Comparison of ENCODE assay signal across 1 cellular context in genomic region chr17:16653367-16654041, GRCh38.
TF ChIP-seq lines count a peak whose summit lies in the region.

ZNF624 (minus strand) TSS chr17:16653850.

TF ChIP-seq in HepG2, 621 proteins besides CTCF, POLR2A, EP300 and RAD21 (continued from another document and continues in another):
- TF ChIP-seq THAP9 (CRISPR knock-in tag; IDR thresholded peaks at IDR 0.05; ENCODE audit: borderline replicate concordance) = peak; percentile 90
- TF ChIP-seq GFI1 (CRISPR knock-in tag; IDR thresholded peaks at IDR 0.05; ENCODE audit: borderline replicate concordance) = no peak
- no peak for TF ChIP-seq FOXK2 (IDR thresholded peaks at IDR 0.05)
- TF ChIP-seq NFYB (CRISPR knock-in tag; IDR thresholded peaks at IDR 0.05) = peak; percentile 55
- peak; percentile 53; the same call in 1 of the 2 replicates for TF ChIP-seq PPARG (CRISPR knock-in tag; conservative IDR thresholded peaks at IDR 0.05)
- TF ChIP-seq ZNF512B (CRISPR knock-in tag; IDR thresholded peaks at IDR 0.05; ENCODE audit: borderline replicate concordance) = peak; percentile 75; the same call in 1 of the 2 replicates
- TF ChIP-seq HNF4A (CRISPR knock-in tag; IDR thresholded peaks at IDR 0.05) = peak; percentile 49; the same call in 1 of the 2 replicates
- TF ChIP-seq ZNF180 (CRISPR knock-in tag; IDR thresholded peaks at IDR 0.05; ENCODE audit: borderline replicate concordance, low read depth) = peak; percentile 70; the same call in 1 of the 2 replicates
- no peak for TF ChIP-seq ZNF530 (CRISPR knock-in tag; IDR thresholded peaks at IDR 0.05; ENCODE audit: low read depth)
- TF ChIP-seq YEATS2 (CRISPR knock-in tag; IDR thresholded peaks at IDR 0.05; ENCODE audit: borderline replicate concordance) = peak; percentile 80; the same call in 1 of the 2 replicates
- TF ChIP-seq AGO2 (optimal IDR thresholded peaks at IDR 0.05; ENCODE audit: low read depth, low read length) = peak; percentile 70
- TF ChIP-seq ZFP36L1 (CRISPR knock-in tag; IDR thresholded peaks at IDR 0.05) = no peak
- TF ChIP-seq ZNF740 (CRISPR knock-in tag; IDR thresholded peaks at IDR 0.05) = 0 out of 2 replicates have a peak, but pooled peaks have one; percentile 50
- no peak; the same call in 1 of the 2 replicates for TF ChIP-seq CENPBD1 (CRISPR knock-in tag; IDR thresholded peaks at IDR 0.05; ENCODE audit: borderline replicate concordance, low read depth)
- no peak for TF ChIP-seq JUN (CRISPR knock-in tag; IDR thresholded peaks at IDR 0.05)
- TF ChIP-seq NAIF1 (CRISPR knock-in tag; IDR thresholded peaks at IDR 0.05; ENCODE audit: borderline replicate concordance) = no peak
- TF ChIP-seq XBP1 (CRISPR knock-in tag; IDR thresholded peaks at IDR 0.05) = 0 out of 2 replicates have a peak, but pooled peaks have one; percentile 67
- peak; percentile 78; the same call in 1 of the 2 replicates for TF ChIP-seq ZNF788 (CRISPR knock-in tag; IDR thresholded peaks at IDR 0.05; ENCODE audit: borderline replicate concordance)
- no peak for TF ChIP-seq NFE2 (CRISPR knock-in tag; IDR thresholded peaks at IDR 0.05)
- peak; percentile 87; the same call in 1 of the 2 replicates for TF ChIP-seq ZMYM4 (CRISPR knock-in tag; IDR thresholded peaks at IDR 0.05)
- TF ChIP-seq JARID2 (CRISPR knock-in tag; IDR thresholded peaks at IDR 0.05; ENCODE audit: insufficient replicate concordance) = peak; percentile 76
- TF ChIP-seq TAF15 (IDR thresholded peaks at IDR 0.05; ENCODE audit: low read depth, low read length, poor library complexity, severe bottlenecking) = peak; percentile 95
- TF ChIP-seq ZNF256 (CRISPR knock-in tag; conservative IDR thresholded peaks at IDR 0.05) = peak; percentile 88; the same call in 1 of the 2 replicates
- peak; percentile 80 for TF ChIP-seq ZNF652 (CRISPR knock-in tag; IDR thresholded peaks at IDR 0.05; ENCODE audit: borderline replicate concordance, low read depth)
- TF ChIP-seq TEF (CRISPR knock-in tag; IDR thresholded peaks at IDR 0.05) = peak; percentile 71; the same call in 1 of the 2 replicates
- 0 out of 2 replicates have a peak, but pooled peaks have one; percentile 17 for TF ChIP-seq BHLHE40 (IDR thresholded peaks at IDR 0.05; ENCODE audit: low read length)
- TF ChIP-seq ZSCAN9 (CRISPR knock-in tag; IDR thresholded peaks at IDR 0.05; ENCODE audit: borderline replicate concordance) = peak; percentile 83; the same call in 1 of the 2 replicates
- no peak for TF ChIP-seq HMG20A (CRISPR knock-in tag; IDR thresholded peaks at IDR 0.05; ENCODE audit: borderline replicate concordance)
- TF ChIP-seq AFF4 (CRISPR knock-in tag; IDR thresholded peaks at IDR 0.05) = no peak
- peak; percentile 45 for TF ChIP-seq HNRNPK (IDR thresholded peaks at IDR 0.05; ENCODE audit: low read depth, low read length, poor library complexity, severe bottlenecking)
- TF ChIP-seq ZNF446 (CRISPR knock-in tag; IDR thresholded peaks at IDR 0.05) = peak; percentile 74
- TF ChIP-seq NFATC3 (CRISPR knock-in tag; IDR thresholded peaks at IDR 0.05) = no peak
- TF ChIP-seq HMGXB4 (CRISPR knock-in tag; IDR thresholded peaks at IDR 0.05; ENCODE audit: borderline replicate concordance in 1 of 2, low read depth in 1 of 2) = peak; percentile 79 to 89; a peak in 3 of 4 replicates
- peak; percentile 92 for TF ChIP-seq ZNF142 (CRISPR knock-in tag; IDR thresholded peaks at IDR 0.05)
- peak; percentile 60 for TF ChIP-seq MED1 (CRISPR knock-in tag; IDR thresholded peaks at IDR 0.05)
- peak; percentile 47 for TF ChIP-seq THRA (CRISPR knock-in tag; IDR thresholded peaks at IDR 0.05; ENCODE audit: borderline replicate concordance)
- TF ChIP-seq HIVEP1 (CRISPR knock-in tag; IDR thresholded peaks at IDR 0.05) = peak; percentile 81
- TF ChIP-seq ZNF317 (CRISPR knock-in tag; IDR thresholded peaks at IDR 0.05) = peak; percentile 82
- peak; percentile 93 for TF ChIP-seq HOXA3 (CRISPR knock-in tag; IDR thresholded peaks at IDR 0.05)
